ENCODE assay signal across 22 cellular contexts in genomic region chr1:67818725-67819301, GRCh38. TPM values are rescaled to one million over a fixed set of nuclear protein-coding genes. Genes with fewer than 3 reads are reported as not detected.
A peak's percentile ranks its signal among the peaks of the same experiment; 100 is the strongest.
DNase-seq lines count a peak whose midpoint lies in the region; ATAC-seq and TF ChIP-seq lines count a peak whose summit lies in the region.
"Had no signal": no experiment of that assay in that cellular context is flagged by ENCODE, and none has a peak within 500 bp of the region (broad histone marks: within the 10 kb centered on the region; RNA-seq: fewer than 3 reads in every experiment).

No MANE protein-coding gene starts in this region.

- no peaks in the 10 kb centered on the region for H3K36me3 ChIP-seq in colonic mucosa
- H3K36me3 ChIP-seq in mesendoderm (ENCODE audit: control insufficient read depth, insufficient read depth, low read length) = no peaks in the 10 kb centered on the region
- no peaks in the 10 kb centered on the region for H3K36me3 ChIP-seq in CD4-positive, alpha-beta memory T cell (ENCODE audit: insufficient read depth, low read length)
- H3K36me3 ChIP-seq in Karpas-422 (ENCODE audit: insufficient read depth, low read length) = no peaks in the 10 kb centered on the region
- H3K36me3 ChIP-seq: adrenal gland had no signal

- H3K18ac ChIP-seq in mesendoderm (ENCODE audit: low read length) = no peak overlapping the region

- POLR2A ChIA-PET in CD4-positive, alpha-beta memory T cell (lab: Charles Lee; ENCODE audit: partially characterized antibody) = no interaction called here

- H3K27ac ChIP-seq in colonic mucosa (peak overlapping the region; percentile 72), mesendoderm (ENCODE audit: low read depth, low read length) (no peak overlapping the region), Karpas-422 (ENCODE audit: low read length) (no peak overlapping the region)
- no peak overlapping the region for H3K27ac ChIP-seq in CD4-positive, alpha-beta memory T cell (ENCODE audit: low read depth, low read length)
- H3K27ac ChIP-seq: adrenal gland, SJCRH30 had no signal

- TF ChIP-seq CTCF in colonic mucosa (IDR thresholded peaks at IDR 0.05) = no peak

- H3K27ac Mint-ChIP-seq in CD4-positive, alpha-beta memory T cell = no peak overlapping the region
- H3K27ac Mint-ChIP-seq: activated T-helper 2 cell treated with anti-CD3 and anti-CD28 coated beads, Interferon-gamma antibody, Interleukin-2, Interleukin-4, amounts not matched to agents 10 μg/mL and 5 μg/mL and 100 μg/mL, durations not matched to agents 14 hours and 24 hours and 36 hours; stimulated activated effector memory CD8-positive, alpha-beta T cell treated with anti-CD3 and anti-CD28 coated beads, Interleukin-12 subunit alpha, Interleukin-12 subunit beta, amount 100 ng/mL, for 72 hours; type B pancreatic cell had no signal

- H3K79me1 ChIP-seq in mesendoderm (ENCODE audit: low read length) = no peaks in the 10 kb centered on the region

- H3K9me3 ChIP-seq in colonic mucosa = no peaks in the 10 kb centered on the region
- H3K9me3 ChIP-seq in CD4-positive, alpha-beta memory T cell (ENCODE audit: control insufficient read depth in 1 of 2, low read length in 2 of 2) = no peaks in the 10 kb centered on the region
- H3K9me3 ChIP-seq in Karpas-422 (ENCODE audit: low read length) = no peaks in the 10 kb centered on the region
- H3K9me3 ChIP-seq: adrenal gland had no signal

- CTCF ChIA-PET in CD4-positive, alpha-beta memory T cell (lab: Charles Lee; ENCODE audit: partially characterized antibody) = no interaction called here

- H3K36me3 Mint-ChIP-seq in CD4-positive, alpha-beta memory T cell = no peaks in the 10 kb centered on the region
- H3K36me3 Mint-ChIP-seq: stimulated activated effector memory CD8-positive, alpha-beta T cell treated with anti-CD3 and anti-CD28 coated beads, Interleukin-12 subunit alpha, Interleukin-12 subunit beta, amount 100 ng/mL, for 72 hours had no signal

- H3K4me3 Mint-ChIP-seq in CD4-positive, alpha-beta memory T cell = no peak overlapping the region
- H3K4me3 Mint-ChIP-seq: stimulated activated effector memory CD8-positive, alpha-beta T cell treated with anti-CD3 and anti-CD28 coated beads, Interleukin-12 subunit alpha, Interleukin-12 subunit beta, amount 100 ng/mL, for 72 hours; type B pancreatic cell had no signal

- DNase-seq in HT1080 (ENCODE audit: low read depth) = peak; percentile 19
- peak; percentile 70 for DNase-seq in colonic mucosa
- DNase-seq in mesendoderm = peak; percentile 55
- DNase-seq in stimulated activated CD4-positive, alpha-beta T cell treated with anti-CD3 and anti-CD28 coated beads, Interleukin-4, amount 100 ng/mL, for 4 hours = no peak
- DNase-seq in CD4-positive, alpha-beta memory T cell = no peak
- no peak for DNase-seq in Karpas-422
- DNase-seq: activated CD4-positive, CD25-positive, alpha-beta regulatory T cell treated with anti-CD3 and anti-CD28 coated beads, Interleukin-2, amount 50 U/mL, for 72 hours; adrenal gland; central memory CD4-positive, alpha-beta T cell; effector CD8-positive, alpha-beta T cell; glutamatergic neuron; GOT3; NCI-H1105; NCI-H526 treated with DMSO at 0.1 percent for 48 hours; OCI-M1; retina; SJCRH30 had no signal

- no peaks in the 10 kb centered on the region for H3K4me1 Mint-ChIP-seq in CD4-positive, alpha-beta memory T cell

- H4K8ac ChIP-seq in mesendoderm (ENCODE audit: low read depth, low read length) = no peak overlapping the region

- H3K79me2 ChIP-seq in mesendoderm (ENCODE audit: control insufficient read depth, insufficient read depth, low read length) (no peaks in the 10 kb centered on the region), Karpas-422 (ENCODE audit: low read length) (no peaks in the 10 kb centered on the region)

- H2AFZ ChIP-seq in Karpas-422 (ENCODE audit: low read length) = no peak overlapping the region

- peak overlapping the region; percentile 20 for H3K56ac ChIP-seq in mesendoderm (ENCODE audit: low read length)

- H3K9ac ChIP-seq in colonic mucosa (ENCODE audit: low read depth in 2 of 2, low read length in 2 of 2) (peak overlapping the region in 1 of 2 donors; percentile 38), mesendoderm (ENCODE audit: low read length) (no peak overlapping the region), Karpas-422 (ENCODE audit: low read length) (no peak overlapping the region)

- no peak overlapping the region for H3K4me3 ChIP-seq in colonic mucosa
- H3K4me3 ChIP-seq in mesendoderm (ENCODE audit: low read length) = no peak overlapping the region
- H3K4me3 ChIP-seq in CD4-positive, alpha-beta memory T cell (ENCODE audit: low read length in 2 of 2) = no peak overlapping the region
- no peak overlapping the region for H3K4me3 ChIP-seq in Karpas-422 (ENCODE audit: low read length)
- H3K4me3 ChIP-seq: adrenal gland, SJCRH30 had no signal

- H2BK5ac ChIP-seq in mesendoderm (ENCODE audit: low read length) = no peak overlapping the region

- H3K23ac ChIP-seq in mesendoderm (ENCODE audit: low read length) = no peak overlapping the region

- WGBS in mesendoderm (ENCODE audit: extremely low coverage, insufficient coverage, low lambda C conversion rate) = no CpG with 5 or more reads among the region's 8 CpGs

- peaks cover 11% of the 10 kb centered on the region for H3K4me1 ChIP-seq in colonic mucosa
- H3K4me1 ChIP-seq in mesendoderm (ENCODE audit: control insufficient read depth, low read depth, low read length) = no peaks in the 10 kb centered on the region
- no peaks in the 10 kb centered on the region for H3K4me1 ChIP-seq in CD4-positive, alpha-beta memory T cell (ENCODE audit: insufficient read depth, low read length)
- H3K4me1 ChIP-seq in Karpas-422 (ENCODE audit: low read length) = peaks cover 3% of the 10 kb centered on the region
- H3K4me1 ChIP-seq: SJCRH30 had no signal

- no peaks in the 10 kb centered on the region for H3K9me3 Mint-ChIP-seq in CD4-positive, alpha-beta memory T cell
- H3K9me3 Mint-ChIP-seq: activated T-helper 2 cell treated with anti-CD3 and anti-CD28 coated beads, Interferon-gamma antibody, Interleukin-2, Interleukin-4, amounts not matched to agents 10 μg/mL and 5 μg/mL and 100 μg/mL, durations not matched to agents 14 hours and 24 hours and 36 hours; stimulated activated effector memory CD8-positive, alpha-beta T cell treated with anti-CD3 and anti-CD28 coated beads, Interleukin-12 subunit alpha, Interleukin-12 subunit beta, amount 100 ng/mL, for 72 hours; type B pancreatic cell had no signal

- H3K27me3 ChIP-seq in colonic mucosa (no peaks in the 10 kb centered on the region), mesendoderm (ENCODE audit: insufficient read depth, low read length, poor library complexity) (no peaks in the 10 kb centered on the region), Karpas-422 (ENCODE audit: low read length) (no peaks in the 10 kb centered on the region)
- no peaks in the 10 kb centered on the region for H3K27me3 ChIP-seq in CD4-positive, alpha-beta memory T cell (ENCODE audit: insufficient read depth, low read length)
- H3K27me3 ChIP-seq: adrenal gland, SJCRH30 had no signal

- H2BK120ac ChIP-seq in mesendoderm (ENCODE audit: low read depth, low read length) = no peak overlapping the region

- no peaks in the 10 kb centered on the region for H4K20me1 ChIP-seq in Karpas-422 (ENCODE audit: insufficient read depth, low read depth, low read length)

- no peak overlapping the region for H3K4ac ChIP-seq in mesendoderm (ENCODE audit: low read depth, low read length)

- H2AK5ac ChIP-seq in mesendoderm (ENCODE audit: low read length) = no peak overlapping the region

- intact Hi-C loops in colonic mucosa (cut with DNase I) = no loop called here
- intact Hi-C loops in CD4-positive, alpha-beta memory T cell (cut with micrococcal nuclease) = no loop called here

- no peak overlapping the region for H4K5ac ChIP-seq in mesendoderm (ENCODE audit: low read length)

- no peak overlapping the region for H3K4me2 ChIP-seq in mesendoderm (ENCODE audit: low read length)
- H3K4me2 ChIP-seq in Karpas-422 (ENCODE audit: low read depth, low read length, poor library complexity, severe bottlenecking) = no peak overlapping the region

- H3K9me2 ChIP-seq in Karpas-422 (replicated peaks; ENCODE audit: insufficient read depth, low read length) = no peaks in the 10 kb centered on the region

- peaks cover 15 to 17% of the 10 kb centered on the region in 2 donors for H3K27me3 Mint-ChIP-seq in CD4-positive, alpha-beta memory T cell
- H3K27me3 Mint-ChIP-seq: type B pancreatic cell had no signal

- ATAC-seq in GM18520 (IDR thresholded peaks at IDR 0.05; ENCODE audit: unreplicated experiment) = peak; percentile 81
- no peak for ATAC-seq in HG03095 (IDR thresholded peaks at IDR 0.05; ENCODE audit: unreplicated experiment)
- ATAC-seq: stimulated activated effector memory CD8-positive, alpha-beta T cell treated with anti-CD3 and anti-CD28 coated beads, Interleukin-12 subunit alpha, Interleukin-12 subunit beta, amount 100 ng/mL, for 72 hours had no signal

- no peak overlapping the region for H2BK15ac ChIP-seq in mesendoderm (replicated peaks; ENCODE audit: low read depth)

RNA-seq across cellular contexts. Expression of gene GNG12, which starts 14.5 kb away (rescaled TPM):
- 115 and 144 TPM in 2 replicates for total RNA-seq in HT1080 (2014; rRNA removed; shearing (Covaris generic))
- 145 and 181 TPM in 2 replicates for polyA plus RNA-seq in HT1080 (2015; cell fraction: cytosol; rRNA removed)
- 71.5 and 78.6 TPM in 2 replicates for polyA plus RNA-seq in HT1080 (2015; cell fraction: nucleus; rRNA removed)
- 100 to 1,000 TPM in 1 of 2 donors, 10 to 100 TPM in 1; 77.1 to 131 TPM for total RNA-seq in colonic mucosa
- 19.6 TPM for polyA plus RNA-seq in mesendoderm (2013, experiment 1 of 2)
- 20.4 TPM for polyA plus RNA-seq in mesendoderm (2013, experiment 2 of 2)
- total RNA-seq in CD4-positive, alpha-beta memory T cell = not detected
- polyA plus RNA-seq in CD4-positive, alpha-beta memory T cell = not detected
- total RNA-seq in Karpas-422 (2014; rRNA removed; shearing (Covaris generic); ENCODE audit: low replicate concordance) = not detected in 2 replicates

Comparison
In these comparisons a context has a peak if more than half of its experiments do, and no peak if none do; other contexts are left out.
1. DNase-seq: peak in HT1080 (single experiment), colonic mucosa (single experiment) and mesendoderm (single experiment); none in stimulated activated CD4-positive, alpha-beta T cell treated with anti-CD3 and anti-CD28 coated beads, Interleukin-4, amount 100 ng/mL, for 4 hours (0 of 2), CD4-positive, alpha-beta memory T cell (0 of 5) and Karpas-422 (single experiment).
2. RNA of gene GNG12, which starts 14.5 kb away (total RNA-seq): 115 to 144 TPM in HT1080 and 77.1 to 131 TPM in colonic mucosa; not detected in CD4-positive, alpha-beta memory T cell and not detected in Karpas-422; every median in the first group is over 10 times any median in the second.